Comparison of ENCODE assay signal across 12 cellular contexts in genomic region chr21:46100426-46100825, GRCh38. TPM values are rescaled to one million over a fixed set of nuclear protein-coding genes. Genes with fewer than 3 reads are reported as not detected.
DNase-seq lines count a peak whose midpoint lies in the region; ATAC-seq and TF ChIP-seq lines count a peak whose summit lies in the region.
"Had no signal": no experiment of that assay in that cellular context is flagged by ENCODE, and none has a peak within 500 bp of the region (broad histone marks: within the 10 kb centered on the region; RNA-seq: fewer than 3 reads in every experiment).

No MANE protein-coding gene starts in this region.

- 76 to 79% methylated on average over 7 of the region's 7 CpGs for WGBS in testis, 2 donors

- H3K4me1 ChIP-seq in SJSA1 (replicated peaks) (peaks cover 32% of the 10 kb centered on the region), rectal smooth muscle tissue (ENCODE audit: control insufficient read depth, insufficient read depth, low read length) (peaks cover 6% of the 10 kb centered on the region), testis (peaks cover 3% of the 10 kb centered on the region)

- TF ChIP-seq CTCF in fibroblast of the aortic adventitia (IDR thresholded peaks at IDR 0.05; ENCODE audit: insufficient read depth, low read length), result no peak
- TF ChIP-seq CTCF in testis (IDR thresholded peaks at IDR 0.05), result no peak

- H3K36me3 ChIP-seq in SJSA1 (peaks cover 36% of the 10 kb centered on the region), rectal smooth muscle tissue (ENCODE audit: control insufficient read depth, insufficient read depth, low read length) (no peaks in the 10 kb centered on the region), testis (ENCODE audit: low read depth, missing control alignments) (no peaks in the 10 kb centered on the region)
- H3K36me3 ChIP-seq: left lung had no signal

- DNase-seq in EH (ENCODE audit: low read depth), result peak; percentile 88
- DNase-seq in SJSA1 (ENCODE audit: low read depth in 1 of 2, low spot score in 2 of 2), result peak; percentile 56 to 60
- DNase-seq in fibroblast of the aortic adventitia (ENCODE audit: low read depth), result peak; percentile 83
- no peak for DNase-seq in stimulated activated naive CD4-positive, alpha-beta T cell (lab: John Stamatoyannopoulos, UW)
- no peak for DNase-seq in SK-N-DZ (ENCODE audit: low spot score)
- no peak for DNase-seq in testis
- DNase-seq: activated CD8-positive, alpha-beta memory T cell treated with anti-CD3 and anti-CD28 coated beads, Interleukin-2, amount 50 U/mL, for 4 hours; effector memory CD4-positive, alpha-beta T cell; NCI-H2107 had no signal

- H3K4me3 ChIP-seq in SJSA1 (no peak overlapping the region), fibroblast of the aortic adventitia (ENCODE audit: low read depth, low read length) (peak overlapping the region; percentile 79), rectal smooth muscle tissue (ENCODE audit: low read length) (peak overlapping the region; percentile 57), testis (no peak overlapping the region)

- H3K27ac ChIP-seq in SJSA1 (peak overlapping the region; percentile 40), rectal smooth muscle tissue (ENCODE audit: low read depth, low read length) (peak overlapping the region; percentile 99), testis (no peak overlapping the region)

- intact Hi-C loops in testis (cut with DNase I; ENCODE audit: low total_unique reads), result no loop called here

- H3K9me3 ChIP-seq in SJSA1 (replicated peaks), result peaks cover 7% of the 10 kb centered on the region
- no peaks in the 10 kb centered on the region for H3K9me3 ChIP-seq in testis

- no peak overlapping the region for H3K9ac ChIP-seq in rectal smooth muscle tissue (ENCODE audit: low read length)

- H3K27me3 ChIP-seq in SJSA1 (replicated peaks) (no peaks in the 10 kb centered on the region), rectal smooth muscle tissue (ENCODE audit: control insufficient read depth, insufficient read depth, low read length) (no peaks in the 10 kb centered on the region), testis (no peaks in the 10 kb centered on the region)

- ATAC-seq in HG02981 (IDR thresholded peaks at IDR 0.05; ENCODE audit: unreplicated experiment), result no peak
- ATAC-seq: left lung had no signal

- no peak for TF ChIP-seq POLR2A in testis (IDR thresholded peaks at IDR 0.05)

RNA-seq across cellular contexts. Expression of gene COL6A2, which starts 2.5 kb away (rescaled TPM):
- total RNA-seq in SJSA1 (2014; rRNA removed; shearing (Covaris generic)), result 310 and 333 TPM in 2 replicates
- total RNA-seq in fibroblast of the aortic adventitia (ENCODE audit: low replicate concordance) (1,068 and 5,275 TPM in 2 replicates), testis (100 to 1,000 TPM; 192 to 236 TPM)
- polyA plus RNA-seq in SK-N-DZ (2014; cell fraction: cytosol; rRNA removed), result 11.0 and 15.4 TPM in 2 replicates
- polyA plus RNA-seq in SK-N-DZ (2014; cell fraction: nucleus; rRNA removed), result 88.2 and 111 TPM in 2 replicates
- 362 TPM for polyA plus RNA-seq in testis (ENCODE audit: insufficient read depth, low read depth, low replicate concordance)

RNA-seq across cellular contexts. Expression of gene FTCD, which starts 55.0 kb away (rescaled TPM):
- not detected in 2 replicates for total RNA-seq in SJSA1 (2014; rRNA removed; shearing (Covaris generic))
- total RNA-seq in fibroblast of the aortic adventitia (ENCODE audit: low replicate concordance) (0.25 and 0.27 TPM in 2 replicates), testis (10 to 100 TPM; 50.5 to 63.5 TPM)
- polyA plus RNA-seq in SK-N-DZ (2014; cell fraction: cytosol; rRNA removed), result 0.22 TPM in 1 of 2 replicates, not detected in the other
- 1.2 TPM in 2 replicates for polyA plus RNA-seq in SK-N-DZ (2014; cell fraction: nucleus; rRNA removed)
- 49.2 TPM for polyA plus RNA-seq in testis (ENCODE audit: insufficient read depth, low read depth, low replicate concordance)

Comparison
In these comparisons a context has a peak if more than half of its experiments do, and no peak if none do; other contexts are left out.
1. DNase-seq: peak in EH (single experiment), SJSA1 (2 of 2) and fibroblast of the aortic adventitia (single experiment); none in stimulated activated naive CD4-positive, alpha-beta T cell (0 of 6), SK-N-DZ (single experiment) and testis (single experiment).
2. H3K27ac ChIP-seq: peak in SJSA1 (single experiment) and rectal smooth muscle tissue (single experiment); none in testis (0 of 2).
3. H3K4me3 ChIP-seq: peak in fibroblast of the aortic adventitia (single experiment) and rectal smooth muscle tissue (single experiment); none in SJSA1 (single experiment) and testis (0 of 2).
4. RNA of gene FTCD, which starts 55.0 kb away (total RNA-seq): 50.5 to 63.5 TPM in testis; 0.25 to 0.27 TPM in fibroblast of the aortic adventitia and not detected in SJSA1; every median in the first group is over 10 times any median in the second.